1 cellular context compared by ENCODE assay signal in genomic region chr19:2428756-2429711, GRCh38.
TF ChIP-seq lines count a peak whose summit lies in the region.

No MANE protein-coding gene starts in this region.

TF ChIP-seq in HepG2, 621 proteins besides CTCF, POLR2A, EP300 and RAD21:
- peak; percentile 88 for TF ChIP-seq AGO2 (optimal IDR thresholded peaks at IDR 0.05; ENCODE audit: low read depth, low read length)
- TF ChIP-seq ZSCAN25 (CRISPR knock-in tag; IDR thresholded peaks at IDR 0.05), result no peak
- TF ChIP-seq RELA (CRISPR knock-in tag; IDR thresholded peaks at IDR 0.05), result no peak
TF ChIP-seq in HepG2: peak in this region for 1.
